ENCODE assay signal across 2 cellular contexts in the genomic region with DNA sequence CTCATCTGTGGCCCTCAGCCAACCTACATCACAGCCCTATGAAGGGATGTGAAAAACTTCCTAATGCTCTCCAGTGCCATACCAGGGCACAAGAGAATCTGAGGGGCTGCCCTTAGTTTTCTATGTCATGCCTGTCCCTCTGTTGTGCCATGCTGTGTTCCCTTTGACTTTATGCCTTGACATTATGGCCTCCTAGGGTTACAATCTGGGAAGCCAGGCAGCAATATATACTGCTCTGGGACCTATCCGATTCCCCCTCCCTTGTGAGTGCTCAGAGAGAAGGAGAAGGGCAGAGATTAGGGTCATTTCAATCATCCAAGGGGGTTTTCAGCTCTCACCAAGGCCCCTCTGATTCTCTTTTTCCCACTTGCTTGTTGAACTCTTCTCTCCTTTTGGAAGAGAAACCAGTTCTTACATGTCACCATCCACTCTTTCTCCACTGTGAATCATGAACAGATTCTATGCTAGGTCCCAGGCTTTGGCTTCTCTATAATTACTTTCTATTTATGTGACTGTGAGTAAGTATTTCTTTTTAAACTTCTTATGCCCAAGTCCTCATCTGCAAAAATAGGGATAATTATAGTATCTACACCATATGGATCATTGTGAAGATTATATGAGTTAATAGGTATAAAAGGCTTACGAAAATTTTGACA.
TF ChIP-seq lines count a peak whose summit lies in the region.

No MANE protein-coding gene starts in this region.

TF ChIP-seq in IMR-90, 13 proteins besides CTCF, POLR2A, EP300 and RAD21:
- no peak for TF ChIP-seq RCOR1 (IDR thresholded peaks at IDR 0.05; ENCODE audit: insufficient replicate concordance, low read length)
- no peak for TF ChIP-seq FOS (IDR thresholded peaks at IDR 0.05; ENCODE audit: low read depth, low read length)
- TF ChIP-seq, protein P1, sequence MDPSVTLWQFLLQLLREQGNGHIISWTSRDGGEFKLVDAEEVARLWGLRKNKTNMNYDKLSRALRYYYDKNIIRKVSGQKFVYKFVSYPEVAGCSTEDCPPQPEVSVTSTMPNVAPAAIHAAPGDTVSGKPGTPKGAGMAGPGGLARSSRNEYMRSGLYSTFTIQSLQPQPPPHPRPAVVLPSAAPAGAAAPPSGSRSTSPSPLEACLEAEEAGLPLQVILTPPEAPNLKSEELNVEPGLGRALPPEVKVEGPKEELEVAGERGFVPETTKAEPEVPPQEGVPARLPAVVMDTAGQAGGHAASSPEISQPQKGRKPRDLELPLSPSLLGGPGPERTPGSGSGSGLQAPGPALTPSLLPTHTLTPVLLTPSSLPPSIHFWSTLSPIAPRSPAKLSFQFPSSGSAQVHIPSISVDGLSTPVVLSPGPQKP (IDR thresholded peaks at IDR 0.05; ENCODE audit: borderline replicate concordance, low read depth, low read length): no peak
- TF ChIP-seq, protein P2, sequence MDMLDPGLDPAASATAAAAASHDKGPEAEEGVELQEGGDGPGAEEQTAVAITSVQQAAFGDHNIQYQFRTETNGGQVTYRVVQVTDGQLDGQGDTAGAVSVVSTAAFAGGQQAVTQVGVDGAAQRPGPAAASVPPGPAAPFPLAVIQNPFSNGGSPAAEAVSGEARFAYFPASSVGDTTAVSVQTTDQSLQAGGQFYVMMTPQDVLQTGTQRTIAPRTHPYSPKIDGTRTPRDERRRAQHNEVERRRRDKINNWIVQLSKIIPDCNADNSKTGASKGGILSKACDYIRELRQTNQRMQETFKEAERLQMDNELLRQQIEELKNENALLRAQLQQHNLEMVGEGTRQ (IDR thresholded peaks at IDR 0.05; ENCODE audit: low read depth, low read length): no peak
- TF ChIP-seq NFE2L2 (IDR thresholded peaks at IDR 0.05; ENCODE audit: low read depth, low read length): no peak
- TF ChIP-seq MXI1 (IDR thresholded peaks at IDR 0.05; ENCODE audit: borderline replicate concordance, low read depth, low read length): no peak
- no peak for TF ChIP-seq RFX5 (IDR thresholded peaks at IDR 0.05; ENCODE audit: low read depth, low read length)

TF ChIP-seq in H1, 55 proteins besides CTCF, POLR2A, EP300 and RAD21:
- TF ChIP-seq SIX5 (IDR thresholded peaks at IDR 0.05; ENCODE audit: low read depth, low read length): no peak
- TF ChIP-seq KDM5A (IDR thresholded peaks at IDR 0.05; ENCODE audit: low read length): no peak
- no peak for TF ChIP-seq RXRA (IDR thresholded peaks at IDR 0.05; ENCODE audit: insufficient read depth, low read depth, low read length)
- no peak for TF ChIP-seq TBP (IDR thresholded peaks at IDR 0.05; ENCODE audit: low read depth, low read length)
- TF ChIP-seq TEAD4 (IDR thresholded peaks at IDR 0.05; ENCODE audit: low read depth, low read length): no peak
- no peak for TF ChIP-seq KDM4A (IDR thresholded peaks at IDR 0.05; ENCODE audit: low read depth, low read length, severe bottlenecking)
- no peak for TF ChIP-seq HDAC6 (IDR thresholded peaks at IDR 0.05; ENCODE audit: low read depth, low read length)
